ENCODE assay signal across 8 cellular contexts in the genomic region with DNA sequence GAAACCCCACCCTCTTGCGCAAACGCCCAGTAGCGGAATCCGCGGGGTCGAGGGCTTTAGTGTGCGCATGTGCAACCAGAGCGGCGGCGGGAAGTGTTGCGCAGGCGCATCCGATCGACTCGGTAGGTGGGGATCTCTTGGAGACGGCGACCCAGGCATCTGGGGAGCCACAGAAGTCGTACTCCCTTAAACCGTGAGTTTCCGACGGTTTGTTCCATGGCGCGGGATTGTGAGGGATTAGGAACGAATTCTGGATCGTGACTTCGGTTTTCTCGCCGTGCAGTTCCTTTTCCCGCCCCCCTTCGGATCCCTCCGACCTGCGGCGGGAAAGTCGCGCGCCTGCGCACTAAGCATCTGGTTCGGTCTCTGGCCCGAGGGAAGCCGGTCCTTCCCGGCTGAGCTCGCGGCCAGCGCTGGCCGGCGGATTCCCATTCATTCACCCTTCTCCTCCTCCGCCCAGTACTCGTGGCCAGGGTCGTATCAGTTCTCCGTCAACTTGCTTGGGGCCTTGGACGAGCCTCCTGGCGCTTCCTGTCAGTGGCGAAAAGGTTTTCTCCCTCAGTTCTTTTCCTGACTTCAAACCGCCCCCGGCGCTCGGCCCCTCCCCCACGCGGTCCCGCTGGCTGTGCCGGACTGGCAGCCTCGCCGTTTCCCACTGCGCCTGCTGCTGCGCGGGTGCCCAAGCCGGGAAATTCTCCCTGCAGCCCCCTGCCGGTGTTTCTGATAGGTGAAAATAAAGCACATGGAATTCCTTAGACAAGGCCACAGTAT.
DNase-seq lines count a peak whose midpoint lies in the region; ATAC-seq, FAIRE-seq and TF ChIP-seq lines count a peak whose summit lies in the region.

A gene (plus strand): TSS at position 96 of the 771 bp plus-strand sequence. CDS start 866 bp downstream, outside the sequence.

- DNase-seq in D721Med (ENCODE audit: insufficient read length, low spot score) (peak; percentile 42), HTR-8/SVneo (ENCODE audit: insufficient read length, low spot score) (peak; percentile 86), NT2/D1 (ENCODE audit: low read depth, low spot score) (peak; percentile 92), epidermal melanocyte (ENCODE audit: insufficient read length, low spot score) (peak; percentile 71), middle frontal gyrus (ENCODE audit: extremely low spot score, low spot score) (peak; percentile 79)
- peak; percentile 84 for DNase-seq in activated CD8-positive, alpha-beta memory T cell treated with anti-CD3 and anti-CD28 coated beads, Interleukin-2, amount 50 U/mL, for 4 hours
- peak; percentile 71 to 79 for DNase-seq in stimulated activated CD8-positive, alpha-beta memory T cell treated with anti-CD3 and anti-CD28 coated beads, Interleukin-2, amount 100 ng/mL, for 1 hour (ENCODE audit: low read depth in 2 of 2)

- H3K27me3 ChIP-seq in NT2/D1 (ENCODE audit: insufficient read depth, insufficient read length): no peaks in the 10 kb centered on the region

- H3K9me3 ChIP-seq in NT2/D1 (ENCODE audit: insufficient read depth, low read length): no peaks in the 10 kb centered on the region

- FAIRE-seq in D721Med (lab: Jason Lieb, UNC) (no peak), HTR-8/SVneo (lab: Jason Lieb, UNC) (peak; percentile 38)

- H3K4me3 ChIP-seq in NT2/D1 (ENCODE audit: insufficient read length, low read depth): peak within 1 kb of the TSS; percentile 87

- no peaks in the 10 kb centered on the region for H3K4me1 ChIP-seq in NT2/D1 (ENCODE audit: insufficient read depth, insufficient read length)

- peak; percentile 45 for TF ChIP-seq CTCF in D721Med (IDR thresholded peaks at IDR 0.05; ENCODE audit: insufficient read depth, missing control alignments)

- H3K36me3 ChIP-seq in NT2/D1 (ENCODE audit: insufficient read depth, insufficient read length, low read length): peaks cover 28% of the 10 kb centered on the region

- peak within 1 kb of the TSS; percentile 95 for H3K9ac ChIP-seq in NT2/D1 (ENCODE audit: insufficient read length, low read depth)

- ATAC-seq in GM21381 (IDR thresholded peaks at IDR 0.05; ENCODE audit: unreplicated experiment): peak; percentile 80

Comparison
In these comparisons a context has a peak if more than half of its experiments do, and no peak if none do; other contexts are left out.
1. Peak in every context shown above with its lines: DNase-seq, ATAC-seq and H3K4me3 ChIP-seq.
2. DNase-seq: peak in every context shown above with its lines; median percentile 92 in NT2/D1; 86 in HTR-8/SVneo; 84 in activated CD8-positive, alpha-beta memory T cell treated with anti-CD3 and anti-CD28 coated beads, Interleukin-2, amount 50 U/mL, for 4 hours; 79 in middle frontal gyrus; 75 in stimulated activated CD8-positive, alpha-beta memory T cell treated with anti-CD3 and anti-CD28 coated beads, Interleukin-2, amount 100 ng/mL, for 1 hour; 71 in epidermal melanocyte; 42 in D721Med.